Comparison of ENCODE assay signal across 9 cellular contexts in genomic region chr11:128474036-128474874, GRCh38.
DNase-seq lines count a peak whose midpoint lies in the region; ATAC-seq, FAIRE-seq and TF ChIP-seq lines count a peak whose summit lies in the region.
"Had no signal": no experiment of that assay in that cellular context is flagged by ENCODE, and none has a peak within 500 bp of the region (broad histone marks: within the 10 kb centered on the region; RNA-seq: fewer than 3 reads in every experiment).

No MANE protein-coding gene starts in this region.

- no peaks in the 10 kb centered on the region for H3K9me2 ChIP-seq in MM.1S (replicated peaks; ENCODE audit: insufficient read depth, low read length)

- no peak overlapping the region for H2AFZ ChIP-seq in OCI-LY3 (ENCODE audit: low read depth, low read length)
- H2AFZ ChIP-seq in endothelial cell of umbilical vein (ENCODE audit: low read depth, low read length), result no peak overlapping the region
- H2AFZ ChIP-seq in neural progenitor cell (replicated peaks), result peak overlapping the region; percentile 35
- no peak overlapping the region for H2AFZ ChIP-seq in MM.1S (ENCODE audit: low read length)

- POLR2A ChIA-PET in CD8-positive, alpha-beta T cell (lab: Charles Lee), result interaction anchor here (0.7 to 10.8 kb wide), 25 partner anchors 9 to 356 kb away, joined by 3 to 185 read pairs (median 5); no protein-coding TSS in a partner anchor
- POLR2A ChIA-PET in endothelial cell of umbilical vein (lab: Charles Lee), result no interaction called here

- H3K4me2 ChIP-seq in OCI-LY3 (ENCODE audit: low read length) (peak overlapping the region; percentile 91), endothelial cell of umbilical vein (ENCODE audit: insufficient read depth, low read length) (no peak overlapping the region), neural progenitor cell (peak overlapping the region; percentile 11), MM.1S (ENCODE audit: low read depth, low read length) (no peak overlapping the region)

- peaks cover 26% of the 10 kb centered on the region for H3K79me2 ChIP-seq in OCI-LY3 (ENCODE audit: low read length)
- H3K79me2 ChIP-seq in endothelial cell of umbilical vein (ENCODE audit: control insufficient read depth, insufficient read depth, low read length), result peaks cover 39% of the 10 kb centered on the region
- no peaks in the 10 kb centered on the region for H3K79me2 ChIP-seq in neural progenitor cell (ENCODE audit: low read depth)
- no peaks in the 10 kb centered on the region for H3K79me2 ChIP-seq in MM.1S (ENCODE audit: low read length)

- H3K27me3 Mint-ChIP-seq in CD8-positive, alpha-beta T cell (ENCODE audit: low read depth), result no peaks in the 10 kb centered on the region
- H3K27me3 Mint-ChIP-seq in neural progenitor cell (ENCODE audit: insufficient read depth, low read depth), result peaks cover 3% of the 10 kb centered on the region

- H3F3A ChIP-seq in neural progenitor cell (ENCODE audit: low read depth), result peaks cover 13% of the 10 kb centered on the region
- peaks cover 35% of the 10 kb centered on the region for H3F3A ChIP-seq in MM.1S (ENCODE audit: insufficient read depth, low read length)

- no peak for DNase-seq in CD8-positive, alpha-beta T cell
- DNase-seq in endothelial cell of umbilical vein (ENCODE audit: low read depth, low spot score) (peak; percentile 57), neural progenitor cell (ENCODE audit: low spot score) (peak; percentile 54), MM.1S (no peak)
- DNase-seq in stimulated activated CD4-positive, alpha-beta T cell treated with anti-CD3 and anti-CD28 coated beads, Interleukin-12 subunit alpha, Interleukin-12 subunit beta, amount 100 ng/mL, for 4 hours, result no peak
- DNase-seq: substantia nigra had no signal

- no peak for ATAC-seq in CD8-positive, alpha-beta T cell
- ATAC-seq in GM21515 (IDR thresholded peaks at IDR 0.05; ENCODE audit: unreplicated experiment), result no peak
- no peak for ATAC-seq in GM19328 (IDR thresholded peaks at IDR 0.05; ENCODE audit: unreplicated experiment)

- H3K36me3 ChIP-seq in CD8-positive, alpha-beta T cell (ENCODE audit: insufficient read depth, low read length), result peaks cover 63% of the 10 kb centered on the region
- H3K36me3 ChIP-seq in OCI-LY3 (replicated peaks; ENCODE audit: low read depth, low read length), result peaks cover 37% of the 10 kb centered on the region
- peaks cover 8 to 19% of the 10 kb centered on the region in 2 experiments for H3K36me3 ChIP-seq in endothelial cell of umbilical vein (ENCODE audit: control insufficient read depth in 2 of 2, extremely low read depth in 1 of 2, insufficient read depth in 2 of 2, low read length in 2 of 2)
- H3K36me3 ChIP-seq in neural progenitor cell, result no peaks in the 10 kb centered on the region
- H3K36me3 ChIP-seq in MM.1S (replicated peaks; ENCODE audit: insufficient read depth, low read length), result 0 out of 2 replicates have a peak, but pooled peaks cover 5% of the 10 kb centered on the region

- H4K20me1 ChIP-seq in OCI-LY3 (ENCODE audit: insufficient read depth, low read length), result no peaks in the 10 kb centered on the region
- no peaks in the 10 kb centered on the region for H4K20me1 ChIP-seq in endothelial cell of umbilical vein (replicated peaks; ENCODE audit: control insufficient read depth, extremely low read depth, insufficient read depth, low read length)
- no peaks in the 10 kb centered on the region for H4K20me1 ChIP-seq in neural progenitor cell (ENCODE audit: low read depth)
- H4K20me1 ChIP-seq in MM.1S (ENCODE audit: insufficient read depth, low read length), result no peaks in the 10 kb centered on the region

- no peak for TF ChIP-seq CTCF in CD8-positive, alpha-beta T cell (IDR thresholded peaks at IDR 0.05)
- TF ChIP-seq CTCF in OCI-LY3 (IDR thresholded peaks at IDR 0.05; ENCODE audit: low read depth, low read length), result no peak
- no peak for TF ChIP-seq CTCF in endothelial cell of umbilical vein (IDR thresholded peaks at IDR 0.05; ENCODE audit: extremely low read depth in 1 of 2, insufficient read depth in 1 of 2, low read depth in 1 of 2, low read length in 2 of 2)
- no peak for TF ChIP-seq CTCF in neural progenitor cell (IDR thresholded peaks at IDR 0.05)
- no peak for TF ChIP-seq CTCF in MM.1S (IDR thresholded peaks at IDR 0.05; ENCODE audit: low read length)

- peak; percentile 26 for FAIRE-seq in endothelial cell of umbilical vein (lab: Jason Lieb, UNC)

- peak overlapping the region; percentile 94 for H3K27ac Mint-ChIP-seq in CD8-positive, alpha-beta T cell
- peak overlapping the region; percentile 53 for H3K27ac Mint-ChIP-seq in neural progenitor cell

- dilution Hi-C loops in endothelial cell of umbilical vein (cut with MboI; ENCODE audit: extremely low pct_ligation_motif_present, low sequenced_read_pairs), result no loop called here

- no peaks in the 10 kb centered on the region for H3K27me3 ChIP-seq in CD8-positive, alpha-beta T cell (ENCODE audit: insufficient read depth, low read length)
- no peaks in the 10 kb centered on the region for H3K27me3 ChIP-seq in OCI-LY3 (ENCODE audit: low read depth, low read length)
- H3K27me3 ChIP-seq in endothelial cell of umbilical vein (ENCODE audit: control insufficient read depth in 2 of 2, insufficient read depth in 2 of 2, low read length in 2 of 2), result no peaks in the 10 kb centered on the region
- no peaks in the 10 kb centered on the region for H3K27me3 ChIP-seq in neural progenitor cell
- no peaks in the 10 kb centered on the region for H3K27me3 ChIP-seq in MM.1S (replicated peaks; ENCODE audit: insufficient read depth, low read length)

- peaks cover 99% of the 10 kb centered on the region for H3K4me1 ChIP-seq in CD8-positive, alpha-beta T cell (ENCODE audit: insufficient read depth, low read length)
- H3K4me1 ChIP-seq in OCI-LY3 (ENCODE audit: low read length) (peaks cover 90% of the 10 kb centered on the region), endothelial cell of umbilical vein (ENCODE audit: control insufficient read depth, extremely low read depth, insufficient read depth, low read length) (peaks cover 26% of the 10 kb centered on the region), neural progenitor cell (peaks cover 19% of the 10 kb centered on the region), MM.1S (ENCODE audit: low read length) (peaks cover 43% of the 10 kb centered on the region)

- peak overlapping the region; percentile 85 for H3K9ac ChIP-seq in OCI-LY3 (ENCODE audit: low read length)
- no peak overlapping the region for H3K9ac ChIP-seq in endothelial cell of umbilical vein (replicated peaks; ENCODE audit: extremely low read depth, insufficient read depth, low read length)
- no peak overlapping the region for H3K9ac ChIP-seq in neural progenitor cell
- H3K9ac ChIP-seq in MM.1S (ENCODE audit: low read length), result no peak overlapping the region

- H3K9me3 Mint-ChIP-seq in CD8-positive, alpha-beta T cell, result no peaks in the 10 kb centered on the region
- no peaks in the 10 kb centered on the region for H3K9me3 Mint-ChIP-seq in neural progenitor cell

- intact Hi-C loops in CD8-positive, alpha-beta T cell (cut with DNase I, micrococcal nuclease), result loop anchor here (2.0 to 5.0 kb wide), 4 partner anchors 31 to 158 kb away; no protein-coding TSS in a partner anchor
- intact Hi-C loops in endothelial cell of umbilical vein (cut with micrococcal nuclease), result loop anchor here (5.0 kb wide), 1 partner anchor 158 kb away; no protein-coding TSS in a partner anchor

- H3K4me3 ChIP-seq in CD8-positive, alpha-beta T cell (ENCODE audit: low read depth, low read length), result peak overlapping the region; percentile 33
- H3K4me3 ChIP-seq in OCI-LY3 (ENCODE audit: low read length) (peak overlapping the region; percentile 17; the same call in 1 of the 2 replicates), endothelial cell of umbilical vein (replicated peaks in 1 of 3; ENCODE audit: insufficient read depth in 1 of 3, low read depth in 1 of 3, low read length in 3 of 3) (no peak overlapping the region), neural progenitor cell (no peak overlapping the region), MM.1S (ENCODE audit: low read length) (no peak overlapping the region)

- peaks cover 95% of the 10 kb centered on the region for H3K36me3 Mint-ChIP-seq in CD8-positive, alpha-beta T cell
- no peaks in the 10 kb centered on the region for H3K36me3 Mint-ChIP-seq in neural progenitor cell

- no TSS peak for BruUV-seq in endothelial cell of umbilical vein (replicated peaks; lab: Mats Ljungman, UMichigan)

- H3K4me1 Mint-ChIP-seq in CD8-positive, alpha-beta T cell (ENCODE audit: low read depth), result peaks cover 97% of the 10 kb centered on the region
- peaks cover 35% of the 10 kb centered on the region for H3K4me1 Mint-ChIP-seq in neural progenitor cell

- H3K9me1 ChIP-seq in endothelial cell of umbilical vein (replicated peaks; ENCODE audit: control insufficient read depth, extremely low read depth, insufficient read depth, low read length), result no peaks in the 10 kb centered on the region

- CTCF ChIA-PET in CD8-positive, alpha-beta T cell (lab: Charles Lee), result interaction anchor here (0.6 to 7.3 kb wide), 22 partner anchors 11 to 357 kb away, joined by 3 to 66 read pairs (median 4); no protein-coding TSS in a partner anchor
- CTCF ChIA-PET in endothelial cell of umbilical vein (lab: Charles Lee), result interaction anchor here (0.7 to 1.4 kb wide), 13 partner anchors 10 to 317 kb away, joined by 3 to 5 read pairs (median 4); no protein-coding TSS in a partner anchor

- TF ChIP-seq POLR2A in endothelial cell of umbilical vein (IDR thresholded peaks at IDR 0.05; ENCODE audit: low read depth, low read length), result no peak

- H3K9me3 ChIP-seq in CD8-positive, alpha-beta T cell (ENCODE audit: low read length), result no peaks in the 10 kb centered on the region
- H3K9me3 ChIP-seq in OCI-LY3 (ENCODE audit: insufficient read depth, low read length) (no peaks in the 10 kb centered on the region), endothelial cell of umbilical vein (replicated peaks; ENCODE audit: control insufficient read depth, insufficient read depth, low read length) (no peaks in the 10 kb centered on the region), neural progenitor cell (ENCODE audit: low read depth) (no peaks in the 10 kb centered on the region), MM.1S (replicated peaks; ENCODE audit: insufficient read depth, low read length) (no peaks in the 10 kb centered on the region)

- peak overlapping the region; percentile 74 for H3K4me3 Mint-ChIP-seq in CD8-positive, alpha-beta T cell
- H3K4me3 Mint-ChIP-seq in neural progenitor cell, result no peak overlapping the region

- peak overlapping the region; percentile 68 for H3K27ac ChIP-seq in CD8-positive, alpha-beta T cell (ENCODE audit: low read depth, low read length)
- H3K27ac ChIP-seq in OCI-LY3 (ENCODE audit: low read length), result peak overlapping the region; percentile 99
- H3K27ac ChIP-seq in endothelial cell of umbilical vein (ENCODE audit: insufficient read depth, low read depth, low read length), result peak overlapping the region; percentile 6
- peak overlapping the region; percentile 14 for H3K27ac ChIP-seq in neural progenitor cell
- no peak overlapping the region for H3K27ac ChIP-seq in MM.1S (ENCODE audit: low read length)

TF ChIP-seq in endothelial cell of umbilical vein, 7 proteins besides CTCF, POLR2A, EP300 and RAD21 (continues in another document):
- no peak for TF ChIP-seq JUN (IDR thresholded peaks at IDR 0.05; ENCODE audit: borderline replicate concordance, insufficient read depth, insufficient read length, low read depth)
- no peak for TF ChIP-seq FOS (IDR thresholded peaks at IDR 0.05; ENCODE audit: borderline replicate concordance, insufficient read depth, low read length)
- TF ChIP-seq GATA2 (IDR thresholded peaks at IDR 0.05; ENCODE audit: insufficient read depth, insufficient read length, low read depth, low read length), result no peak

Comparison
In these comparisons a context has a peak if more than half of its experiments do, and no peak if none do; other contexts are left out.
1. DNase-seq: peak in endothelial cell of umbilical vein (single experiment) and neural progenitor cell (single experiment); none in CD8-positive, alpha-beta T cell (0 of 7), stimulated activated CD4-positive, alpha-beta T cell treated with anti-CD3 and anti-CD28 coated beads, Interleukin-12 subunit alpha, Interleukin-12 subunit beta, amount 100 ng/mL, for 4 hours (single experiment) and MM.1S (single experiment).
2. H3K4me3 ChIP-seq: peak in CD8-positive, alpha-beta T cell (single experiment) and OCI-LY3 (single experiment); none in endothelial cell of umbilical vein (0 of 3), neural progenitor cell (single experiment) and MM.1S (single experiment).
3. H3K4me2 ChIP-seq: peak in OCI-LY3 (single experiment) and neural progenitor cell (single experiment); none in endothelial cell of umbilical vein (single experiment) and MM.1S (single experiment).